Comparison of ENCODE assay signal across 1 cellular context in the genomic region with DNA sequence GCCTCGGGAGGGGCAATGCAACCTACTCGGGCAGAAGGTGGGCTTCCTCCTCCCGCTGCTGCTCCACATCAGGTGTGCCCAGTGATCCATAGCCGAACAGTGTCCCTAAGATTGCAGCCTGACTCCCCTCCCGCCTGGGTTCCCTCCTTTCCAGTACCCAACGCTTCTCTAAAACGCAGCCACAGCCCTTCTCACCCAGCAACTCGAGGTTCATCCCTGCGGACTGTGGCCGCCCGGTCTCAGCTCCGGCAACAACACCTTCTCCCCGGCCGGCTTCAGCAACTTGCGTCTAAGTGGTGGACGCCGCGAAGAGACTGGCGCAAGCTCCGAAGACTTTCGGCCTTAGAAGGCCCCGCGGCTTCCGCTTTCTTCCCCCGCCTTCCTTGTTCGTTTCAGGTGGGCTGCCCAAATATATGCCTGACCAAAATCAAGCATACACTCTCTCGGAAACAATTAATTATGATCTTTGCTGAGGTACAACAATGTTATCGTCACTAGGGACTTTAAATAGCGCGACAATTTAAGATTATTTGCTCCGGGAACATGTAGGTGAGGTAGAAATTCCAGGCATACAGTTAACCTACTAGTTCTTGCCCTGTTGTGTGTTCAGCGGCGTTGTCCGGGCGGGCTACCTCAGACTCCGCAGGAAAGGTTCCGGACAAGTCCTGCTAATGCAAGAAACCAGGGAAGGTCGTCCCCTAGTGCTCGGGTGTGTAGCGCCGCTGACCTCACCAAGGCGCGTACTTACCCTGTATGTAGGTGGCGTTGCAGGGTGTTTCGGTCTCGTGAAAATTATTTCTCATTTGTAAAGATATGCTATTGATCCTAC.
TF ChIP-seq lines count a peak whose summit lies in the region.

TSS of gene RBBP5 (minus strand) at position 319 of the 829 bp plus-strand sequence. CDS start at position 214, 105 bp downstream.

TF ChIP-seq in K562, 482 proteins besides CTCF, POLR2A, EP300 and RAD21 (continued from another document and continues in another):
- TF ChIP-seq ARID3B (CRISPR knock-in tag; IDR thresholded peaks at IDR 0.05; ENCODE audit: borderline replicate concordance), result no peak; the same call in 1 of the 2 replicates
- no peak; the same call in 1 of the 2 replicates for TF ChIP-seq XRCC3 (IDR thresholded peaks at IDR 0.05)
- peak; percentile 69 for TF ChIP-seq ZNF239 (CRISPR knock-in tag; IDR thresholded peaks at IDR 0.05)
- TF ChIP-seq BDP1 (IDR thresholded peaks at IDR 0.05; ENCODE audit: insufficient read depth, insufficient read length), result no peak
- TF ChIP-seq ETS1 (conservative IDR thresholded peaks at IDR 0.05; ENCODE audit: control insufficient read depth, low read depth, low read length), result no peak; the same call in 1 of the 2 replicates
- TF ChIP-seq FUS (optimal IDR thresholded peaks at IDR 0.05; ENCODE audit: low read depth, low read length), result no peak
- peak; percentile 55 for TF ChIP-seq MTA2 (IDR thresholded peaks at IDR 0.05; ENCODE audit: low read depth)
- no peak for TF ChIP-seq ZNF324 (CRISPR knock-in tag; IDR thresholded peaks at IDR 0.05)
- TF ChIP-seq LARP7 (IDR thresholded peaks at IDR 0.05), result 0 out of 2 replicates have a peak, but pooled peaks have one; percentile 13
- TF ChIP-seq ZNF311 (CRISPR knock-in tag; IDR thresholded peaks at IDR 0.05), result no peak
- TF ChIP-seq MBD1 (CRISPR knock-in tag; IDR thresholded peaks at IDR 0.05), result no peak
- TF ChIP-seq SAFB2 (IDR thresholded peaks at IDR 0.05; ENCODE audit: borderline replicate concordance, low read depth, low read length, severe bottlenecking), result no peak
- TF ChIP-seq USF1 (CRISPR knock-in tag; IDR thresholded peaks at IDR 0.05), result no peak
- peak; percentile 87 for TF ChIP-seq CREB1 (IDR thresholded peaks at IDR 0.05)
- peak; percentile 88 for TF ChIP-seq CREB1 (CRISPR knock-in tag; IDR thresholded peaks at IDR 0.05)
- peak; percentile 58 for TF ChIP-seq HLTF (IDR thresholded peaks at IDR 0.05)
- TF ChIP-seq ZNF23 (CRISPR knock-in tag; IDR thresholded peaks at IDR 0.05), result peak; percentile 14; the same call in 1 of the 2 replicates
- peak; percentile 84 for TF ChIP-seq ZNF431 (CRISPR knock-in tag; IDR thresholded peaks at IDR 0.05)
- peak; percentile 95 for TF ChIP-seq TARDBP (IDR thresholded peaks at IDR 0.05)
- TF ChIP-seq, protein P1, sequence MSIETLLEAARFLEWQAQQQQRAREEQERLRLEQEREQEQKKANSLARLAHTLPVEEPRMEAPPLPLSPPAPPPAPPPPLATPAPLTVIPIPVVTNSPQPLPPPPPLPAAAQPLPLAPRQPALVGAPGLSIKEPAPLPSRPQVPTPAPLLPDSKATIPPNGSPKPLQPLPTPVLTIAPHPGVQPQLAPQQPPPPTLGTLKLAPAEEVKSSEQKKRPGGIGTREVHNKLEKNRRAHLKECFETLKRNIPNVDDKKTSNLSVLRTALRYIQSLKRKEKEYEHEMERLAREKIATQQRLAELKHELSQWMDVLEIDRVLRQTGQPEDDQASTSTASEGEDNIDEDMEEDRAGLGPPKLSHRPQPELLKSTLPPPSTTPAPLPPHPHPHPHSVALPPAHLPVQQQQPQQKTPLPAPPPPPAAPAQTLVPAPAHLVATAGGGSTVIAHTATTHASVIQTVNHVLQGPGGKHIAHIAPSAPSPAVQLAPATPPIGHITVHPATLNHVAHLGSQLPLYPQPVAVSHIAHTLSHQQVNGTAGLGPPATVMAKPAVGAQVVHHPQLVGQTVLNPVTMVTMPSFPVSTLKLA (conservative IDR thresholded peaks at IDR 0.05), result peak; percentile 81 to 92
- TF ChIP-seq MAX (CRISPR knock-in tag; IDR thresholded peaks at IDR 0.05), result peak; percentile 78
- TF ChIP-seq ASH1L (IDR thresholded peaks at IDR 0.05; ENCODE audit: borderline replicate concordance, low read depth, partially characterized antibody), result peak; percentile 74
- TF ChIP-seq THRAP3 (IDR thresholded peaks at IDR 0.05; ENCODE audit: borderline replicate concordance), result peak; percentile 36; the same call in 1 of the 2 replicates
- TF ChIP-seq MGA (IDR thresholded peaks at IDR 0.05), result peak; percentile 55; the same call in 1 of the 2 replicates
- TF ChIP-seq, protein P2, sequence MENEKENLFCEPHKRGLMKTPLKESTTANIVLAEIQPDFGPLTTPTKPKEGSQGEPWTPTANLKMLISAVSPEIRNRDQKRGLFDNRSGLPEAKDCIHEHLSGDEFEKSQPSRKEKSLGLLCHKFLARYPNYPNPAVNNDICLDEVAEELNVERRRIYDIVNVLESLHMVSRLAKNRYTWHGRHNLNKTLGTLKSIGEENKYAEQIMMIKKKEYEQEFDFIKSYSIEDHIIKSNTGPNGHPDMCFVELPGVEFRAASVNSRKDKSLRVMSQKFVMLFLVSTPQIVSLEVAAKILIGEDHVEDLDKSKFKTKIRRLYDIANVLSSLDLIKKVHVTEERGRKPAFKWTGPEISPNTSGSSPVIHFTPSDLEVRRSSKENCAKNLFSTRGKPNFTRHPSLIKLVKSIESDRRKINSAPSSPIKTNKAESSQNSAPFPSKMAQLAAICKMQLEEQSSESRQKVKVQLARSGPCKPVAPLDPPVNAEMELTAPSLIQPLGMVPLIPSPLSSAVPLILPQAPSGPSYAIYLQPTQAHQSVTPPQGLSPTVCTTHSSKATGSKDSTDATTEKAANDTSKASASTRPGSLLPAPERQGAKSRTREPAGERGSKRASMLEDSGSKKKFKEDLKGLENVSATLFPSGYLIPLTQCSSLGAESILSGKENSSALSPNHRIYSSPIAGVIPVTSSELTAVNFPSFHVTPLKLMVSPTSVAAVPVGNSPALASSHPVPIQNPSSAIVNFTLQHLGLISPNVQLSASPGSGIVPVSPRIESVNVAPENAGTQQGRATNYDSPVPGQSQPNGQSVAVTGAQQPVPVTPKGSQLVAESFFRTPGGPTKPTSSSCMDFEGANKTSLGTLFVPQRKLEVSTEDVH (IDR thresholded peaks at IDR 0.05; ENCODE audit: low read depth, partially characterized antibody), result peak; percentile 92
- TF ChIP-seq, protein P3, sequence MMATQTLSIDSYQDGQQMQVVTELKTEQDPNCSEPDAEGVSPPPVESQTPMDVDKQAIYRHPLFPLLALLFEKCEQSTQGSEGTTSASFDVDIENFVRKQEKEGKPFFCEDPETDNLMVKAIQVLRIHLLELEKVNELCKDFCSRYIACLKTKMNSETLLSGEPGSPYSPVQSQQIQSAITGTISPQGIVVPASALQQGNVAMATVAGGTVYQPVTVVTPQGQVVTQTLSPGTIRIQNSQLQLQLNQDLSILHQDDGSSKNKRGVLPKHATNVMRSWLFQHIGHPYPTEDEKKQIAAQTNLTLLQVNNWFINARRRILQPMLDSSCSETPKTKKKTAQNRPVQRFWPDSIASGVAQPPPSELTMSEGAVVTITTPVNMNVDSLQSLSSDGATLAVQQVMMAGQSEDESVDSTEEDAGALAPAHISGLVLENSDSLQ (IDR thresholded peaks at IDR 0.05), result peak; percentile 13; the same call in 1 of the 2 replicates
- TF ChIP-seq BCL6 (CRISPR knock-in tag; IDR thresholded peaks at IDR 0.05), result no peak
